ENCODE assay signal across 9 cellular contexts in genomic region chr11:10899542-10899830, GRCh38. TPM values are rescaled to one million over a fixed set of nuclear protein-coding genes. Genes with fewer than 3 reads are reported as not detected.
DNase-seq lines count a peak whose midpoint lies in the region; ATAC-seq and TF ChIP-seq lines count a peak whose summit lies in the region.
"Had no signal": no experiment of that assay in that cellular context is flagged by ENCODE, and none has a peak within 500 bp of the region (broad histone marks: within the 10 kb centered on the region; RNA-seq: fewer than 3 reads in every experiment).

No MANE protein-coding gene starts in this region.

- peaks cover 20% of the 10 kb centered on the region for H3K4me1 ChIP-seq in right cardiac atrium (ENCODE audit: control insufficient read depth, insufficient read depth, low read length)
- H3K4me1 ChIP-seq in thymus (ENCODE audit: control insufficient read depth, insufficient read depth, low read length), result no peaks in the 10 kb centered on the region

- H3K36me3 ChIP-seq in thymus (ENCODE audit: control insufficient read depth, insufficient read depth), result no peaks in the 10 kb centered on the region

- ATAC-seq in right cardiac atrium (peak; percentile 65 to 82), GM18519 (IDR thresholded peaks at IDR 0.05; ENCODE audit: low FRiP score, unreplicated experiment) (no peak)

- DNase-seq in T-helper 2 cell treated with Interferon-gamma antibody and Interleukin-4, amounts not matched to agents 5 μg/mL and 100 μg/mL, for 36 hours (ENCODE audit: low spot score), result peak; percentile 16
- DNase-seq in T-helper 2 cell, result no peak
- DNase-seq in right cardiac atrium, result peak; percentile 73 to 82 (median 78)
- DNase-seq in activated CD4-positive, CD25-positive, alpha-beta regulatory T cell treated with anti-CD3 and anti-CD28 coated beads, Interleukin-2, amount 50 U/mL, for 72 hours, result no peak
- no peak for DNase-seq in effector CD4-positive, alpha-beta T cell
- DNase-seq: DND-41 had no signal

- intact Hi-C loops in right cardiac atrium (cut with DNase I), result loop anchor here in 1 of 4 donors (5.0 kb wide), 1 partner anchor 37 kb away; no protein-coding TSS in a partner anchor

- peak overlapping the region; percentile 62 for H3K27ac ChIP-seq in right cardiac atrium (ENCODE audit: low read length)
- peak overlapping the region; percentile 85 for H3K27ac ChIP-seq in thymus (ENCODE audit: low read depth)

- H3K9me3 ChIP-seq in right cardiac atrium (ENCODE audit: control insufficient read depth, low read length) (no peaks in the 10 kb centered on the region), thymus (ENCODE audit: control insufficient read depth) (no peaks in the 10 kb centered on the region)

- H3K4me3 ChIP-seq in WI38 (ENCODE audit: low read depth, low read length) (peak overlapping the region; percentile 44; the same call in 1 of the 2 replicates), right cardiac atrium (ENCODE audit: low read length) (no peak overlapping the region), thymus (ENCODE audit: low read length) (no peak overlapping the region)

- no peaks in the 10 kb centered on the region for H3K27me3 Mint-ChIP-seq in T-helper 2 cell treated with Interferon-gamma antibody and Interleukin-4, amounts not matched to agents 5 μg/mL and 100 μg/mL, for 36 hours (ENCODE audit: low read depth)

- TF ChIP-seq CTCF in WI38 (IDR thresholded peaks at IDR 0.05; ENCODE audit: low read depth, low read length), result no peak

- no peaks in the 10 kb centered on the region for H3K36me3 Mint-ChIP-seq in T-helper 2 cell treated with Interferon-gamma antibody and Interleukin-4, amounts not matched to agents 5 μg/mL and 100 μg/mL, for 36 hours (ENCODE audit: low read depth)

- H3K9me3 Mint-ChIP-seq in T-helper 2 cell treated with Interferon-gamma antibody and Interleukin-4, amounts not matched to agents 5 μg/mL and 100 μg/mL, for 36 hours, result no peaks in the 10 kb centered on the region

- H3K27ac Mint-ChIP-seq in T-helper 2 cell treated with Interferon-gamma antibody and Interleukin-4, amounts not matched to agents 5 μg/mL and 100 μg/mL, for 36 hours, result no peak overlapping the region

- H3K4me3 Mint-ChIP-seq in T-helper 2 cell treated with Interferon-gamma antibody and Interleukin-4, amounts not matched to agents 5 μg/mL and 100 μg/mL, for 36 hours, result no peak overlapping the region

- H3K27me3 ChIP-seq in right cardiac atrium (ENCODE audit: control insufficient read depth, insufficient read depth), result no peaks in the 10 kb centered on the region
- no peaks in the 10 kb centered on the region for H3K27me3 ChIP-seq in thymus (ENCODE audit: control insufficient read depth, insufficient read depth)

- 35% methylated on average over 4 of the region's 4 CpGs for WGBS in right cardiac atrium
- WGBS in thymus, result 82% methylated on average over 4 of the region's 4 CpGs

- peaks cover 4% of the 10 kb centered on the region for H3K4me1 Mint-ChIP-seq in T-helper 2 cell treated with Interferon-gamma antibody and Interleukin-4, amounts not matched to agents 5 μg/mL and 100 μg/mL, for 36 hours (ENCODE audit: low read depth)

RNA-seq across cellular contexts. Expression of gene ZBED5, which starts 41.6 kb away (rescaled TPM):
- 10 to 100 TPM; 40.6 to 46.7 (median 44.2) TPM for total RNA-seq in right cardiac atrium
- polyA plus RNA-seq in right cardiac atrium (23.8 TPM), thymus (131 TPM)

Comparison
In these comparisons a context has a peak if more than half of its experiments do, and no peak if none do; other contexts are left out.
1. DNase-seq: peak in T-helper 2 cell treated with Interferon-gamma antibody and Interleukin-4, amounts not matched to agents 5 μg/mL and 100 μg/mL, for 36 hours (single experiment) and right cardiac atrium (3 of 3); none in T-helper 2 cell (0 of 5), activated CD4-positive, CD25-positive, alpha-beta regulatory T cell treated with anti-CD3 and anti-CD28 coated beads, Interleukin-2, amount 50 U/mL, for 72 hours (single experiment) and effector CD4-positive, alpha-beta T cell (single experiment).